In genomic region chr6:43455034-43455747, GRCh38 we compare ENCODE assay signal across 8 cellular contexts. TPM values are rescaled to one million over a fixed set of nuclear protein-coding genes. Genes with fewer than 3 reads are reported as not detected.
DNase-seq lines count a peak whose midpoint lies in the region; ATAC-seq and TF ChIP-seq lines count a peak whose summit lies in the region.

A gene with protein sequence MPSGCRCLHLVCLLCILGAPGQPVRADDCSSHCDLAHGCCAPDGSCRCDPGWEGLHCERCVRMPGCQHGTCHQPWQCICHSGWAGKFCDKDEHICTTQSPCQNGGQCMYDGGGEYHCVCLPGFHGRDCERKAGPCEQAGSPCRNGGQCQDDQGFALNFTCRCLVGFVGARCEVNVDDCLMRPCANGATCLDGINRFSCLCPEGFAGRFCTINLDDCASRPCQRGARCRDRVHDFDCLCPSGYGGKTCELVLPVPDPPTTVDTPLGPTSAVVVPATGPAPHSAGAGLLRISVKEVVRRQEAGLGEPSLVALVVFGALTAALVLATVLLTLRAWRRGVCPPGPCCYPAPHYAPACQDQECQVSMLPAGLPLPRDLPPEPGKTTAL (minus strand): TSS chr6:43455548. CDS start chr6:43454825, 723 bp downstream.

- no peaks in the 10 kb centered on the region for H3K27me3 Mint-ChIP-seq in Caco-2 (ENCODE audit: insufficient read depth, unreplicated experiment)
- peaks cover 3% of the 10 kb centered on the region for H3K27me3 Mint-ChIP-seq in activated CD4-positive, alpha-beta T cell treated with anti-CD3 and anti-CD28 coated beads for 36 hours

- TF ChIP-seq CTCF in Caco-2 (IDR thresholded peaks at IDR 0.05; ENCODE audit: insufficient read depth in 1 of 2, low read depth in 1 of 2, low read length in 1 of 2, severe bottlenecking in 1 of 2, unreplicated experiment in 1 of 2): no peak
- no peak for TF ChIP-seq CTCF in mucosa of descending colon (IDR thresholded peaks at IDR 0.05)
- no peak for TF ChIP-seq CTCF in testis (IDR thresholded peaks at IDR 0.05)

- intact Hi-C loops in Caco-2 (cut with micrococcal nuclease; ENCODE audit: unreplicated experiment): loop anchor here (2.0 kb wide), 1 partner anchor 68 kb away; no protein-coding TSS in a partner anchor
- intact Hi-C loops in activated CD4-positive, alpha-beta T cell treated with anti-CD3 and anti-CD28 coated beads for 36 hours (cut with DNase I, micrococcal nuclease): loop anchor here (1.0 to 10.0 kb wide), 4 partner anchors 22 to 620 kb away; partner anchors contain the start of gene TJAP1 (in 2 of the 2)
- intact Hi-C loops in mucosa of descending colon (cut with DNase I, micrococcal nuclease): loop anchor here in 1 of 2 donors (10.0 kb wide), 1 partner anchor 50 kb away; no protein-coding TSS in a partner anchor
- intact Hi-C loops in testis (cut with DNase I; ENCODE audit: low total_unique reads): loop anchor here (10.0 kb wide), 1 partner anchor 50 kb away; no protein-coding TSS in a partner anchor

- H3K9me3 ChIP-seq in Caco-2 (no peaks in the 10 kb centered on the region), mucosa of descending colon (no peaks in the 10 kb centered on the region), testis (no peaks in the 10 kb centered on the region)

- no peak for TF ChIP-seq POLR2A in testis (IDR thresholded peaks at IDR 0.05)

- CTCF ChIA-PET in Caco-2 (lab: Charles Lee): interaction anchor here (0.6 to 5.5 kb wide), 8 partner anchors 41 to 193 kb away, joined by 3 to 19 read pairs (median 4); no protein-coding TSS in a partner anchor
- CTCF ChIA-PET in activated CD4-positive, alpha-beta T cell treated with anti-CD3 and anti-CD28 coated beads for 36 hours (lab: Charles Lee): interaction anchor here (0.6 to 4.3 kb wide), 8 partner anchors 15 to 146 kb away, joined by 3 to 33 read pairs (median 3); partner anchors contain the start of genes CRIP3, TJAP1 and ZNF318

- BruUV-seq in Caco-2 (replicated peaks; lab: Mats Ljungman, UMichigan): no TSS peak

- POLR2A ChIA-PET in Caco-2 (lab: Charles Lee): interaction anchor here (0.5 kb wide), 1 partner anchor 22 kb away, joined by 4 read pairs; the partner anchor contains the start of gene TJAP1
- POLR2A ChIA-PET in activated CD4-positive, alpha-beta T cell treated with anti-CD3 and anti-CD28 coated beads for 36 hours (lab: Charles Lee): no interaction called here

- H3K36me3 ChIP-seq in Caco-2 (ENCODE audit: control insufficient read depth, insufficient read depth, low read length) (no peaks in the 10 kb centered on the region), mucosa of descending colon (ENCODE audit: low read depth) (no peaks in the 10 kb centered on the region), testis (ENCODE audit: low read depth, missing control alignments) (no peaks in the 10 kb centered on the region)

- H3K4me3 ChIP-seq in Caco-2 (ENCODE audit: low read depth, low read length): peak within 1 kb of the TSS; percentile 62
- H3K4me3 ChIP-seq in mucosa of descending colon: no peak within 1 kb of the TSS
- H3K4me3 ChIP-seq in testis: peak within 1 kb of the TSS; percentile 13 to 50

- peak within 1 kb of the TSS; percentile 3 for H3K27ac Mint-ChIP-seq in Caco-2 (ENCODE audit: unreplicated experiment)
- peak within 1 kb of the TSS; percentile 43 for H3K27ac Mint-ChIP-seq in activated CD4-positive, alpha-beta T cell treated with anti-CD3 and anti-CD28 coated beads for 36 hours

- H3K36me3 Mint-ChIP-seq in Caco-2 (ENCODE audit: insufficient read depth, unreplicated experiment): peaks cover 14% of the 10 kb centered on the region
- peaks cover 6% of the 10 kb centered on the region for H3K36me3 Mint-ChIP-seq in activated CD4-positive, alpha-beta T cell treated with anti-CD3 and anti-CD28 coated beads for 36 hours (ENCODE audit: low read depth)

- H3K4me1 Mint-ChIP-seq in Caco-2 (ENCODE audit: low read depth, unreplicated experiment): no peaks in the 10 kb centered on the region
- peaks cover 15% of the 10 kb centered on the region for H3K4me1 Mint-ChIP-seq in activated CD4-positive, alpha-beta T cell treated with anti-CD3 and anti-CD28 coated beads for 36 hours

- WGBS in testis, 2 donors: 0 to 2% methylated on average over 9 to 40 of the region's 91 CpGs

- DNase-seq in Caco-2 (peak in 1 of 2 experiments; percentile 34), mucosa of descending colon (no peak), testis (no peak), AML-193 (lab: John Stamatoyannopoulos, UW) (no peak)
- peak; percentile 46 for DNase-seq in activated CD4-positive, alpha-beta T cell treated with anti-CD3 and anti-CD28 coated beads for 36 hours
- peak; percentile 10 for DNase-seq in effector CD8-positive, alpha-beta T cell (lab: John Stamatoyannopoulos, UW)

- peak; percentile 40 for ATAC-seq in HG03280 (IDR thresholded peaks at IDR 0.05; ENCODE audit: unreplicated experiment)
- ATAC-seq in activated CD4-positive, alpha-beta T cell treated with anti-CD3 and anti-CD28 coated beads for 36 hours: peak; percentile 67
- ATAC-seq in mucosa of descending colon: peak; percentile 44
- no peak for ATAC-seq in HG02588 (IDR thresholded peaks at IDR 0.05; ENCODE audit: unreplicated experiment)

- H3K4me1 ChIP-seq in Caco-2 (peaks cover 7% of the 10 kb centered on the region; the same call in 1 of the 2 replicates), mucosa of descending colon (ENCODE audit: low read depth) (peaks cover 8% of the 10 kb centered on the region), testis (no peaks in the 10 kb centered on the region)

- H3K27ac ChIP-seq in testis: no peak within 1 kb of the TSS

- H3K27me3 ChIP-seq in Caco-2 (replicated peaks; ENCODE audit: control insufficient read depth, insufficient read depth, low read length): no peaks in the 10 kb centered on the region
- no peaks in the 10 kb centered on the region for H3K27me3 ChIP-seq in testis

- peak within 1 kb of the TSS; percentile 78 for H3K4me3 Mint-ChIP-seq in Caco-2 (ENCODE audit: unreplicated experiment)
- peak within 1 kb of the TSS; percentile 79 for H3K4me3 Mint-ChIP-seq in activated CD4-positive, alpha-beta T cell treated with anti-CD3 and anti-CD28 coated beads for 36 hours

- no peaks in the 10 kb centered on the region for H3K9me3 Mint-ChIP-seq in Caco-2 (ENCODE audit: unreplicated experiment)
- peaks cover 2% of the 10 kb centered on the region for H3K9me3 Mint-ChIP-seq in activated CD4-positive, alpha-beta T cell treated with anti-CD3 and anti-CD28 coated beads for 36 hours (ENCODE audit: low read depth)

RNA-seq across cellular contexts. Expression of the gene that starts here (rescaled TPM):
- total RNA-seq in Caco-2 (2022) (0.75 and 1.2 TPM in 2 replicates), mucosa of descending colon (under 1 TPM in 1 of 3 donors, not detected in 2; 0.47 TPM), testis (1 to 10 TPM; 1.7 to 1.9 TPM)
- total RNA-seq in activated CD4-positive, alpha-beta T cell treated with anti-CD3 and anti-CD28 coated beads for 36 hours: 1 to 10 TPM; 1.9 to 2.0 TPM
- polyA plus RNA-seq in testis (ENCODE audit: insufficient read depth, low read depth, low replicate concordance): 1.3 TPM

Comparison
In these comparisons a context has a peak if more than half of its experiments do, and no peak if none do; other contexts are left out.
1. Peak in ATAC-seq in mucosa of descending colon; RNA of the gene not detected or under 1 TPM.
2. DNase-seq: peak in activated CD4-positive, alpha-beta T cell treated with anti-CD3 and anti-CD28 coated beads for 36 hours (single experiment) and effector CD8-positive, alpha-beta T cell (single experiment); none in mucosa of descending colon (0 of 3), testis (single experiment) and AML-193 (0 of 2).